In the genomic region with DNA sequence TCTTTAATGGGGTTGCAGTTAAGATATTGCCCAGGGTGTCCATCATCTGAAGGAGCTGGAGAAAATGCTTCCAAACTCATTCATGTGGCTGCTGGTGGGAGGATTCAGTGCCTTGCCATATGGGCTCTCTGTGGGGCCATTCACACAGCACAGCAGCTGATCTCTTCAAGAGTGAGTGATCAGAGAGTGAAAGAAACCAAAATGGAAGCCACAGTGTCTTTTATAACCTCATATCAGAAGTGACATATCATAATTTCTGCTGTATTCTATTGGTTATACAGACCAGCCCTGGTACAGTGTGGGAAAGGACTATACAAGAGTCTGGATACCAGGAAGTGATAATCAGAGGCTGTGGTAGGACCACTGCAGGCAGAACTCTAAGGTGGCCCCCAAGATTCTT, we compare ENCODE assay signal across 23 cellular contexts. TPM values are rescaled to one million over a fixed set of nuclear protein-coding genes. Genes with fewer than 3 reads are reported as not detected.
"Had no signal": no experiment of that assay in that cellular context is flagged by ENCODE, and none has a peak within 500 bp of the region (broad histone marks: within the 10 kb centered on the region; RNA-seq: fewer than 3 reads in every experiment).

No MANE protein-coding gene starts in this region.

- H3K4me2 ChIP-seq: SK-N-SH had no signal

- H3K4me3 Mint-ChIP-seq: brain, natural killer cell, type B pancreatic cell had no signal

- H3K9me3 Mint-ChIP-seq: natural killer cell had no signal

- H3K4me1 Mint-ChIP-seq: brain, natural killer cell had no signal

- H3K27me3 ChIP-seq: colonic mucosa, ovary, stomach had no signal

- DNase-seq: activated CD4-positive, alpha-beta T cell treated with anti-CD3 and anti-CD28 coated beads, Interleukin-2, amount 50 U/mL, for 48 hours; activated CD4-positive, CD25-positive, alpha-beta regulatory T cell; activated CD8-positive, alpha-beta memory T cell treated with anti-CD3 and anti-CD28 coated beads, Interleukin-2, amount 50 U/mL, for 4 hours; activated effector memory CD4-positive, alpha-beta T cell treated with Interleukin-2 at 50 U/mL for 16 hours; anterior cingulate cortex; caudate nucleus; colonic mucosa; hypothalamus; islet precursor cell; lower lobe of right lung; natural killer cell; ovary; psoas muscle; right cardiac atrium; SK-N-SH; stomach; T-helper 9 cell had no signal

- H3K27me3 Mint-ChIP-seq: type B pancreatic cell had no signal

- H3K36me3 Mint-ChIP-seq: brain, type B pancreatic cell had no signal

- H3K4me3 ChIP-seq: colonic mucosa, lower lobe of right lung, ovary, psoas muscle, skin epidermis, stomach had no signal

- H3K27ac ChIP-seq: colonic mucosa, lower lobe of right lung, ovary, psoas muscle, skin epidermis, stomach had no signal

- H3K36me3 ChIP-seq: colonic mucosa, lower lobe of right lung, ovary, stomach had no signal

- H3K27ac Mint-ChIP-seq: brain, natural killer cell, type B pancreatic cell had no signal

- H3K9ac ChIP-seq: SK-N-SH had no signal

- H3K4me1 ChIP-seq: colonic mucosa, psoas muscle, stomach had no signal

- ATAC-seq: lower lobe of right lung, natural killer cell, right cardiac atrium had no signal

- H3K9me3 ChIP-seq: colonic mucosa, lower lobe of right lung, ovary, psoas muscle, SK-N-SH, stomach had no signal

RNA-seq across cellular contexts. Expression of a gene that starts 33.6 kb away (rescaled TPM):
- total RNA-seq: fibroblast of lung, frontal cortex, psoas muscle, right cardiac atrium, temporal lobe had no signal
- polyA plus RNA-seq: fibroblast of lung, right cardiac atrium, SK-N-SH had no signal
